ENCODE assay signal across 16 cellular contexts in the genomic region with DNA sequence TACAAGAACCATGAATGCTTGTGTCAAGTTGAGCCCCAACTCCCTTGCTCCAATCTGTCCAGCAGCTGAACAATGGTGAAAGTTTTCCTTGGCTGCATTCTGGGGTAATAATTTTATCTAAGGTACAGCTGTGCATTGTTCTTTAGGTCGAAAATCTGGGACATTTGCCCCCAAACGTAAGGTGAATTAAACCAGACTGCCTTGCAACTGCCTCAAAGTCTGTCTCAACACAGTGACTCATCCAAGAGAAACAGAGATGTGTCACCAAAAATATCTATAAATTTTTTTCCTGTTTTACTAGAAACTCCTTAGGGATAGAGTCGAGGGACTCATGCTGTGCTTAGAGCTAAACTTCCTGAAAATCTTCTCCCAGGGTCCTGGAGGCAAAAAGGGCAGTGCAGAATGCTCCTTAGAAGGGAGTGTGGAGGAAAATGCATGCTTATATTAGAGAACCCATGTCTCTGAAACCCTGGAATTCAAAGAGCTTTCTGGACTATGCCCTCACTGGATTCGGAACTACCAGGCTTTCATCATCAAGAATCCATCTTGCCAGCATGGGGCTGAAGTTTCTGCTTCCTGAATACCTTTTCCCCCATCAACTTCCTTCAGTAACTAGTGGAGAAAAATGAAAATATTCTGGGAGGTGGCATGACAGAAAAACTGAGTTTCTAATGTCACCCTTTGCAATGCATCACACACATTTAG.
DNase-seq lines count a peak whose midpoint lies in the region; ATAC-seq, FAIRE-seq and TF ChIP-seq lines count a peak whose summit lies in the region.
"Had no signal": no experiment of that assay in that cellular context is flagged by ENCODE, and none has a peak within 500 bp of the region (broad histone marks: within the 10 kb centered on the region; RNA-seq: fewer than 3 reads in every experiment).

No MANE protein-coding gene starts in this region.

- no peaks in the 10 kb centered on the region for H3K27me3 Mint-ChIP-seq in astrocyte (ENCODE audit: low read depth, unreplicated experiment)
- H3K27me3 Mint-ChIP-seq in activated naive CD8-positive, alpha-beta T cell treated with anti-CD3 and anti-CD28 coated beads for 36 hours: peaks cover 4% of the 10 kb centered on the region

- H2AK9ac ChIP-seq in IMR-90 (replicated peaks; ENCODE audit: low read depth, low read length, poor library complexity): peak overlapping the region; percentile 3

- peak overlapping the region; percentile 92 for H3K27ac Mint-ChIP-seq in astrocyte (ENCODE audit: unreplicated experiment)
- H3K27ac Mint-ChIP-seq in activated naive CD8-positive, alpha-beta T cell treated with anti-CD3 and anti-CD28 coated beads for 36 hours: no peak overlapping the region
- H3K27ac Mint-ChIP-seq: activated T-helper 1 cell treated with anti-CD3 and anti-CD28 coated beads, Interleukin-12 subunit alpha, Interleukin-12 subunit beta, Interleukin-2, Interleukin-4 antibody, amounts not matched to agents 30 ng/mL and 10 ng/mL and 1 ng/mL, durations not matched to agents 14 hours and 24 hours and 36 hours; mesothelial cell of epicardium had no signal

- peak overlapping the region; percentile 80 for H2BK120ac ChIP-seq in IMR-90 (ENCODE audit: low read depth, low read length)

- no peaks in the 10 kb centered on the region for H3K36me3 ChIP-seq in ACC112 (ENCODE audit: insufficient read depth, low read length)
- H3K36me3 ChIP-seq in IMR-90 (ENCODE audit: control insufficient read depth, insufficient read depth, low read length): no peaks in the 10 kb centered on the region
- no peaks in the 10 kb centered on the region for H3K36me3 ChIP-seq in astrocyte (ENCODE audit: insufficient read depth, low read length)

- BruUV-seq in IMR-90 (replicated peaks; lab: Mats Ljungman, UMichigan): no TSS peak

- peak overlapping the region; percentile 41; the same call in 1 of the 2 replicates for H3K4me3 ChIP-seq in ACC112 (ENCODE audit: low read depth, low read length)
- H3K4me3 ChIP-seq in IMR-90 (ENCODE audit: insufficient read depth, low read depth, low read length): no peak overlapping the region
- no peak overlapping the region for H3K4me3 ChIP-seq in astrocyte (ENCODE audit: insufficient read depth, low read depth, low read length)

- no peak for TF ChIP-seq CTCF in IMR-90 (conservative IDR thresholded peaks at IDR 0.05; ENCODE audit: low read depth, low read length)
- TF ChIP-seq CTCF in astrocyte (IDR thresholded peaks at IDR 0.05; ENCODE audit: insufficient read depth, low read depth, low read length): no peak

- no peaks in the 10 kb centered on the region for H3K79me1 ChIP-seq in IMR-90 (ENCODE audit: low read depth in 1 of 2, low read length in 2 of 2)

- peak overlapping the region; percentile 46; the same call in 1 of the 2 replicates for H4K5ac ChIP-seq in IMR-90 (ENCODE audit: low read depth, low read length)

- DNase-seq in IMR-90 (peak; percentile 78), astrocyte (ENCODE audit: low read depth) (peak; percentile 68), glomerular visceral epithelial cell (ENCODE audit: extremely low spot score) (peak; percentile 43), NOMO-1 treated with dmso at 0.1 percent for 144 hours (lab: John Stamatoyannopoulos, UW; ENCODE audit: unreplicated experiment) (no peak), CD1c-positive myeloid dendritic cell (ENCODE audit: extremely low spot score) (no peak)
- DNase-seq in activated naive CD8-positive, alpha-beta T cell treated with anti-CD3 and anti-CD28 coated beads for 36 hours: no peak
- DNase-seq: activated CD4-positive, alpha-beta T cell treated with anti-CD3 and anti-CD28 coated beads, Interleukin-2, amount 50 U/mL, for 48 hours; amniotic stem cell; small intestine; stimulated activated naive CD4-positive, alpha-beta T cell treated with Interleukin-2 at 50 U/mL for 16 hours had no signal

- H4K91ac ChIP-seq in IMR-90 (ENCODE audit: insufficient read depth, low read depth, low read length): peak overlapping the region; percentile 65

- peaks cover 37% of the 10 kb centered on the region for H3K4me1 Mint-ChIP-seq in astrocyte (ENCODE audit: low read depth, unreplicated experiment)
- no peaks in the 10 kb centered on the region for H3K4me1 Mint-ChIP-seq in activated naive CD8-positive, alpha-beta T cell treated with anti-CD3 and anti-CD28 coated beads for 36 hours

- no peaks in the 10 kb centered on the region for H3K27me3 ChIP-seq in ACC112 (ENCODE audit: insufficient read depth, low read length)
- no peaks in the 10 kb centered on the region for H3K27me3 ChIP-seq in IMR-90 (ENCODE audit: control insufficient read depth, insufficient read depth, low read length)
- H3K27me3 ChIP-seq in astrocyte (ENCODE audit: insufficient read depth, low read length): no peaks in the 10 kb centered on the region

- no peaks in the 10 kb centered on the region for H3K9me3 Mint-ChIP-seq in astrocyte (ENCODE audit: unreplicated experiment)
- no peaks in the 10 kb centered on the region for H3K9me3 Mint-ChIP-seq in activated naive CD8-positive, alpha-beta T cell treated with anti-CD3 and anti-CD28 coated beads for 36 hours
- H3K9me3 Mint-ChIP-seq: activated T-helper 1 cell treated with anti-CD3 and anti-CD28 coated beads, Interleukin-12 subunit alpha, Interleukin-12 subunit beta, Interleukin-2, Interleukin-4 antibody, amounts not matched to agents 30 ng/mL and 10 ng/mL and 1 ng/mL, durations not matched to agents 14 hours and 24 hours and 36 hours; mesothelial cell of epicardium had no signal

- no peak for TF ChIP-seq POLR2A in IMR-90 (IDR thresholded peaks at IDR 0.05; ENCODE audit: low read depth, low read length)

- peak overlapping the region; percentile 90 for H2BK20ac ChIP-seq in IMR-90 (ENCODE audit: low read depth, low read length)

- H2BK15ac ChIP-seq in IMR-90 (ENCODE audit: low read depth, low read length): peak overlapping the region; percentile 93

- CTCF ChIA-PET in IMR-90 (lab: Yijun Ruan, JAX): interaction anchor here (1.7 kb wide), 1 partner anchor 23 kb away, joined by 3 read pairs; no protein-coding TSS in a partner anchor

- peak overlapping the region in 1 of 2 experiments; percentile 52; a peak in 1 of 4 replicates for H4K8ac ChIP-seq in IMR-90 (ENCODE audit: low read depth in 2 of 2, low read length in 2 of 2)

- peak overlapping the region; percentile 89 for H3K18ac ChIP-seq in IMR-90 (ENCODE audit: low read depth, low read length)

- POLR2A ChIA-PET in IMR-90 (lab: Charles Lee; ENCODE audit: unreplicated experiment): no interaction called here

- H2AFZ ChIP-seq in ACC112 (ENCODE audit: low read length, unreplicated experiment): peak overlapping the region; percentile 5
- H2AFZ ChIP-seq in IMR-90 (replicated peaks; ENCODE audit: low read length, poor library complexity): no peak overlapping the region
- H2AFZ ChIP-seq in astrocyte (ENCODE audit: low read depth, low read length): no peak overlapping the region

- in situ Hi-C loops in IMR-90 (cut with MboI; ENCODE audit: low sequenced_read_pairs): no loop called here

- peak; percentile 80 for FAIRE-seq in astrocyte (lab: Jason Lieb, UNC)
- FAIRE-seq: H54, small intestine, TTC549 had no signal

- no peaks in the 10 kb centered on the region for H3K36me3 Mint-ChIP-seq in astrocyte (ENCODE audit: low read depth, unreplicated experiment)
- no peaks in the 10 kb centered on the region for H3K36me3 Mint-ChIP-seq in activated naive CD8-positive, alpha-beta T cell treated with anti-CD3 and anti-CD28 coated beads for 36 hours
- H3K36me3 Mint-ChIP-seq: mesothelial cell of epicardium had no signal

- peak overlapping the region; percentile 73 for H3K14ac ChIP-seq in IMR-90 (replicated peaks; ENCODE audit: low read depth, low read length)

- dilution Hi-C loops in IMR-90 (cut with HindIII; ENCODE audit: low sequenced_read_pairs, unreplicated experiment): no loop called here

- H3K27ac ChIP-seq in ACC112 (ENCODE audit: low read depth, low read length): peak overlapping the region; percentile 54
- peak overlapping the region; percentile 25; the same call in 1 of the 2 replicates for H3K27ac ChIP-seq in IMR-90 (ENCODE audit: insufficient read depth, low read length)
- H3K27ac ChIP-seq in astrocyte (ENCODE audit: low read depth, low read length): peak overlapping the region; percentile 67

- H3K9ac ChIP-seq in IMR-90 (ENCODE audit: low read depth, low read length) (no peak overlapping the region), astrocyte (ENCODE audit: low read length) (peak overlapping the region; percentile 34)

- ATAC-seq in IMR-90 (ENCODE audit: low read depth) (peak; percentile 76), HG02798 (IDR thresholded peaks at IDR 0.05; ENCODE audit: poor library complexity, unreplicated experiment) (no peak)

- H3K4me3 Mint-ChIP-seq in astrocyte (ENCODE audit: unreplicated experiment): peak overlapping the region; percentile 36
- H3K4me3 Mint-ChIP-seq in activated naive CD8-positive, alpha-beta T cell treated with anti-CD3 and anti-CD28 coated beads for 36 hours: no peak overlapping the region
- H3K4me3 Mint-ChIP-seq: activated T-helper 1 cell treated with anti-CD3 and anti-CD28 coated beads, Interleukin-12 subunit alpha, Interleukin-12 subunit beta, Interleukin-2, Interleukin-4 antibody, amounts not matched to agents 30 ng/mL and 10 ng/mL and 1 ng/mL, durations not matched to agents 14 hours and 24 hours and 36 hours; mesothelial cell of epicardium had no signal

- H3K9me3 ChIP-seq in IMR-90 (ENCODE audit: control insufficient read depth, insufficient read depth, low read length) (no peaks in the 10 kb centered on the region), astrocyte (ENCODE audit: insufficient read depth, low read depth, low read length) (no peaks in the 10 kb centered on the region)

- H3K4me1 ChIP-seq in ACC112 (ENCODE audit: control insufficient read depth, insufficient read depth, low read length, unreplicated experiment): peaks cover 55% of the 10 kb centered on the region
- H3K4me1 ChIP-seq in IMR-90 (ENCODE audit: control insufficient read depth, insufficient read depth, low read length): peaks cover 29% of the 10 kb centered on the region
- H3K4me1 ChIP-seq in astrocyte (ENCODE audit: insufficient read depth, low read length): peaks cover 37% of the 10 kb centered on the region

- H3K4ac ChIP-seq in IMR-90 (ENCODE audit: low read depth, low read length): peak overlapping the region; percentile 90

- peak overlapping the region; percentile 66; the same call in 1 of the 2 replicates for H2AK5ac ChIP-seq in IMR-90 (ENCODE audit: low read depth, low read length)

- H4K20me1 ChIP-seq in IMR-90 (ENCODE audit: insufficient read depth, low read length): no peaks in the 10 kb centered on the region
- no peaks in the 10 kb centered on the region for H4K20me1 ChIP-seq in astrocyte (ENCODE audit: insufficient read depth, low read length)

- WGBS in IMR-90 (ENCODE audit: extremely low coverage in 2 of 2, insufficient read length in 1 of 2), 2 experiments: no CpG with 5 or more reads among the region's 4 CpGs

- no peaks in the 10 kb centered on the region for H3K79me2 ChIP-seq in ACC112 (ENCODE audit: control insufficient read depth, insufficient read depth, low read length, unreplicated experiment)
- H3K79me2 ChIP-seq in astrocyte (ENCODE audit: insufficient read depth, low read length): no peaks in the 10 kb centered on the region

- intact Hi-C loops in IMR-90 (cut with micrococcal nuclease): no loop called here

- peak overlapping the region; percentile 71; the same call in 1 of the 2 replicates for H3K23ac ChIP-seq in IMR-90 (ENCODE audit: low read depth, low read length)

- H3K9me1 ChIP-seq in IMR-90 (ENCODE audit: insufficient read depth, low read length): peaks cover 23% of the 10 kb centered on the region

- H3K4me2 ChIP-seq in IMR-90 (ENCODE audit: low read depth, low read length): peak overlapping the region; percentile 67; the same call in 1 of the 2 replicates
- peak overlapping the region; percentile 64 for H3K4me2 ChIP-seq in astrocyte (ENCODE audit: low read length)

- peak overlapping the region; percentile 51 for H2BK5ac ChIP-seq in IMR-90 (ENCODE audit: low read depth, low read length, poor library complexity, severe bottlenecking)

- peak overlapping the region; percentile 25; the same call in 1 of the 2 replicates for H3K56ac ChIP-seq in IMR-90 (ENCODE audit: extremely low read depth, insufficient read depth, low read length)

- TF ChIP-seq RAD21 in IMR-90 (IDR thresholded peaks at IDR 0.05; ENCODE audit: low read length): no peak

Comparison
In these comparisons a context has a peak if more than half of its experiments do, and no peak if none do; other contexts are left out.
1. DNase-seq: peak in IMR-90 (single experiment), astrocyte (single experiment) and glomerular visceral epithelial cell (single experiment); none in NOMO-1 treated with dmso at 0.1 percent for 144 hours (single experiment), activated naive CD8-positive, alpha-beta T cell treated with anti-CD3 and anti-CD28 coated beads for 36 hours (single experiment) and CD1c-positive myeloid dendritic cell (single experiment).
2. Peak in every context shown above with its lines, with median percentiles within 50 percentile points of each other: H3K27ac ChIP-seq.